In the genomic region with DNA sequence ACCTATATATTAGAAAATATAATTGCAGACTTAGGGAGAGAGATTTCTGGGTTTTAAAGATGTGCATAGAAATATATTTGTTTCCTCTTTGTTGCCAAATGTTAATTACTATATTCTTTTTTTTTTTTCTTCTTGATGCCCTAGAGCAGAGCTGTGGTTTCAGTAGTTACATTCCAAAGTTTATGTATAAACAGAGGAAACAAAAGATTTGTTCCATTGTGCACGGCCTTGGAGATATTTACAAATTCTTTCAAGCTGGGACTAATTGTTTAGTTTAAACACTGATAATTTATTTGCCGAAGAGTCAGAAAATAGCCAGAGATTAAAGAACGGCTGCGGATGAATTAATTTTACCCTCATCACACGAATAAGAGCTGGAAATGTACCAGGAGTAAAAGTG, we compare ENCODE assay signal across 26 cellular contexts.
DNase-seq lines count a peak whose midpoint lies in the region; TF ChIP-seq lines count a peak whose summit lies in the region.
"Had no signal": no experiment of that assay in that cellular context is flagged by ENCODE, and none has a peak within 500 bp of the region (broad histone marks: within the 10 kb centered on the region; RNA-seq: fewer than 3 reads in every experiment).

No MANE protein-coding gene starts in this region.

- no peak overlapping the region for H3K4me3 Mint-ChIP-seq in progenitor cell of endocrine pancreas (ENCODE audit: low read depth)
- H3K4me3 Mint-ChIP-seq: activated CD8-positive, alpha-beta T cell treated with anti-CD3 and anti-CD28 coated beads for 36 hours; activated naive CD8-positive, alpha-beta T cell; central memory CD8-positive, alpha-beta T cell; effector memory CD8-positive, alpha-beta T cell; natural killer cell had no signal

- DNase-seq in ELR (ENCODE audit: low read depth) (peak; percentile 54), NCI-H146 (lab: John Stamatoyannopoulos, UW) (peak; percentile 74), astrocyte of the hippocampus (ENCODE audit: low read depth, low spot score) (peak; percentile 23), progenitor cell of endocrine pancreas (ENCODE audit: low spot score, unreplicated experiment) (no peak), NCI-H2171 (lab: John Stamatoyannopoulos, UW) (no peak), NCI-H187 (lab: John Stamatoyannopoulos, UW) (no peak), UCSD-AML1 (lab: John Stamatoyannopoulos, UW; ENCODE audit: unreplicated experiment) (no peak)
- DNase-seq: activated CD8-positive, alpha-beta T cell treated with anti-CD3 and anti-CD28 coated beads for 36 hours; activated effector memory CD4-positive, alpha-beta T cell treated with Interleukin-2 at 50 U/mL for 16 hours; aorta; DMS53; effector memory CD8-positive, alpha-beta T cell; gastrocnemius medialis; GDM1; mucosa of descending colon; natural killer cell; NCI-H1048; NCI-H187 treated with DMSO at 0.1 percent for 48 hours; NCI-H345; nucleus accumbens; psoas muscle; stimulated activated CD4-positive, alpha-beta T cell treated with anti-CD3 and anti-CD28 coated beads, Interleukin-15, amount 100 ng/mL, for 24 hours; stimulated activated CD4-positive, alpha-beta T cell treated with anti-CD3 and anti-CD28 coated beads, Interleukin-4, amount 100 ng/mL, for 4 hours; SW 1271 had no signal

- H3K36me3 Mint-ChIP-seq in progenitor cell of endocrine pancreas (ENCODE audit: insufficient read depth): no peaks in the 10 kb centered on the region
- H3K36me3 Mint-ChIP-seq: activated naive CD8-positive, alpha-beta T cell; natural killer cell had no signal

- H3K27ac Mint-ChIP-seq in progenitor cell of endocrine pancreas: peak overlapping the region; percentile 31
- H3K27ac Mint-ChIP-seq: activated CD8-positive, alpha-beta T cell treated with anti-CD3 and anti-CD28 coated beads for 36 hours; activated naive CD8-positive, alpha-beta T cell; effector memory CD8-positive, alpha-beta T cell; natural killer cell had no signal

- peaks cover 6% of the 10 kb centered on the region for H3K4me1 Mint-ChIP-seq in progenitor cell of endocrine pancreas (ENCODE audit: low read depth)
- H3K4me1 Mint-ChIP-seq: central memory CD8-positive, alpha-beta T cell; natural killer cell had no signal

- no peaks in the 10 kb centered on the region for H3K27me3 Mint-ChIP-seq in progenitor cell of endocrine pancreas

- TF ChIP-seq CTCF in progenitor cell of endocrine pancreas (IDR thresholded peaks at IDR 0.05; ENCODE audit: unreplicated experiment): no peak

- no peaks in the 10 kb centered on the region for H3K9me3 Mint-ChIP-seq in progenitor cell of endocrine pancreas (ENCODE audit: low read depth)
- H3K9me3 Mint-ChIP-seq: activated CD8-positive, alpha-beta T cell treated with anti-CD3 and anti-CD28 coated beads for 36 hours; central memory CD8-positive, alpha-beta T cell; effector memory CD8-positive, alpha-beta T cell; natural killer cell had no signal

Comparison
In these comparisons a context has a peak if more than half of its experiments do, and no peak if none do; other contexts are left out.
1. DNase-seq: peak in ELR (single experiment), NCI-H146 (single experiment) and astrocyte of the hippocampus (single experiment); none in progenitor cell of endocrine pancreas (single experiment), NCI-H2171 (single experiment), NCI-H187 (0 of 2) and UCSD-AML1 (single experiment).